In the genomic region with DNA sequence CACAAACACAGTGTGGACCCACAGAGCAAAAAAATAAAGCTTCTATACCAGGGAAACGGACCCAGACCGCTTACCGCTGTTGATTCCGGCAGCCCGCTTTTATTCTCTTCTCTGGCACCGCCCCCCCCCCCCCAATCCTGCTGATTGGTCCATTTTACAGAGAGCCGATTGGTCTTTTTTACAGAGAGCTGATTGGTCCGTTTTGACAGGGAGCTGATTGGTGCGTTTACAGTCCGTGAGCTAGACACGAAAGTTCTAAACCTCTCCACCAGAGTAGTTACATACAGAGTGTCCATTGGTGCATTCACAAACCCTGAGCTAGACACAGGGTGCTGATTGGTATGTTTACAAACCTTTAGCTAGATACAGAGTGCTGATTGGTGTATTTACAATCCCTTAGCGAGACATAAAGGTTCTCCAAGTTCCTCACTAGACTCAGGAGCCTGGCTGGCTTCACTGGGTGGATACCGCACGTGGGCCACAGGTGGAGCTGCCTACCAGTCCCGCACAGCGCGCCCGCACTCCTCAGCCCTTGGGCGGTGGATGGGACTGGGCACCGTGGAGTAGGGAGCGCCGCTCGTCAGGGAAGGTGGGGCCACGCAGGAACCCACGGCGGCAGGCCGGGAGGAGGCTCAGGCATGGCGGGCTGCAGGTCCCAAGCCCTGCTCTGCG, we compare ENCODE assay signal across 26 cellular contexts.
"Had no signal": no experiment of that assay in that cellular context is flagged by ENCODE, and none has a peak within 500 bp of the region (broad histone marks: within the 10 kb centered on the region; RNA-seq: fewer than 3 reads in every experiment).

No MANE protein-coding gene starts in this region.

- H3K4me3 ChIP-seq: colonic mucosa, esophagus squamous epithelium, lung, ovary, psoas muscle, skin epidermis, spleen, transverse colon, upper lobe of right lung, uterus had no signal

- DNase-seq: colonic mucosa; dermis blood vessel endothelial cell; effector memory CD4-positive, alpha-beta T cell; erythroblast; esophagus squamous epithelium; foreskin melanocyte; hypothalamus; kidney; natural killer cell; occipital lobe; ovary; posterior cingulate gyrus; psoas muscle; right cardiac atrium; spleen; stimulated activated CD4-positive, alpha-beta T cell treated with anti-CD3 and anti-CD28 coated beads, Interleukin-4, amount 100 ng/mL, for 4 hours; stimulated activated naive B cell treated with anti-CD40 and anti-IgM and Interleukin-4, amounts not matched to agents 10 μg/mL and 1 μg/mL and 100 μg/mL, for 72 hours; transverse colon; upper lobe of right lung; uterus had no signal

- H3K27ac Mint-ChIP-seq: memory B cell; natural killer cell; stimulated activated naive B cell treated with anti-CD40 and anti-IgM and Interleukin-4, amounts not matched to agents 10 μg/mL and 1 μg/mL and 100 μg/mL, for 72 hours; stimulated activated naive CD8-positive, alpha-beta T cell treated with anti-CD3 and anti-CD28 coated beads, Interleukin-15, Interleukin-2, amounts not matched to agents 100 ng/mL and 50 ng/mL, for 24 hours had no signal

- H3K9me3 Mint-ChIP-seq: natural killer cell; stimulated activated naive CD8-positive, alpha-beta T cell treated with anti-CD3 and anti-CD28 coated beads, Interleukin-15, Interleukin-2, amounts not matched to agents 100 ng/mL and 50 ng/mL, for 24 hours had no signal

- ATAC-seq: left lobe of liver; natural killer cell; psoas muscle; right cardiac atrium; stimulated activated naive B cell treated with anti-CD40 and anti-IgM and Interleukin-4, amounts not matched to agents 10 μg/mL and 1 μg/mL and 100 μg/mL, for 72 hours; upper lobe of right lung had no signal

- H3K4me1 Mint-ChIP-seq: memory B cell; natural killer cell; stimulated activated naive B cell treated with anti-CD40 and anti-IgM and Interleukin-4, amounts not matched to agents 10 μg/mL and 1 μg/mL and 100 μg/mL, for 72 hours had no signal

- H3K9me3 ChIP-seq: colonic mucosa, esophagus squamous epithelium, ovary, psoas muscle, transverse colon, upper lobe of right lung, uterus had no signal

- H3K27ac ChIP-seq: colonic mucosa, esophagus squamous epithelium, ovary, psoas muscle, skin epidermis, spleen, transverse colon, upper lobe of right lung, uterus had no signal

- H3K36me3 Mint-ChIP-seq: memory B cell; natural killer cell; stimulated activated naive B cell treated with anti-CD40 and anti-IgM and Interleukin-4, amounts not matched to agents 10 μg/mL and 1 μg/mL and 100 μg/mL, for 72 hours had no signal

- H3K4me3 Mint-ChIP-seq: memory B cell; natural killer cell; stimulated activated naive B cell treated with anti-CD40 and anti-IgM and Interleukin-4, amounts not matched to agents 10 μg/mL and 1 μg/mL and 100 μg/mL, for 72 hours; stimulated activated naive CD8-positive, alpha-beta T cell treated with anti-CD3 and anti-CD28 coated beads, Interleukin-15, Interleukin-2, amounts not matched to agents 100 ng/mL and 50 ng/mL, for 24 hours had no signal

- H3K36me3 ChIP-seq: colonic mucosa, esophagus squamous epithelium, ovary, spleen, transverse colon, upper lobe of right lung, uterus had no signal

- H3K27me3 ChIP-seq: colonic mucosa, esophagus squamous epithelium, ovary, spleen, transverse colon, upper lobe of right lung, uterus had no signal

- H3K4me1 ChIP-seq: colonic mucosa, esophagus squamous epithelium, psoas muscle, spleen, transverse colon, upper lobe of right lung, uterus had no signal

- FAIRE-seq: endometrium, kidney had no signal
